In the genomic region with DNA sequence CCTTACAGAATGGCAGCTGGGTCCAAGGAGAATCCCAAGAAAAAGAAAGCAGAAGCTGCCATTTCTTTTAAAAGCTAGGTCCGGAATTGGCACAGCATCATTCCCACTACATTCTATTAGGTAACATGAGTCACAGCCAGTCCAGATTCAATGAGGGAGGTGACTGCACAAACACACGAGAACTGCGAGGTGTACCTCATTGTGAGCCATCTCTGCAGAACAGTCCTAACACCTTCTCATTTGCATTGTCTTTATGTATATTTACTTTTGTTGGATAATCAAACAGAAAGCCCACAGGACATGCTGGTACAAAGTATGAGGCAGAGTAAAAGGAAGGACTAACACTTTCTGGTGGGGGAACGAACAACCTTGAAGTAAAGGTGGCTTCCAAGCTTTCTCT, we compare ENCODE assay signal across 1 cellular context.
TF ChIP-seq lines count a peak whose summit lies in the region.

No MANE protein-coding gene starts in this region.

TF ChIP-seq in HepG2, 621 proteins besides CTCF, POLR2A, EP300 and RAD21 (continues in another document):
- TF ChIP-seq, protein P1, sequence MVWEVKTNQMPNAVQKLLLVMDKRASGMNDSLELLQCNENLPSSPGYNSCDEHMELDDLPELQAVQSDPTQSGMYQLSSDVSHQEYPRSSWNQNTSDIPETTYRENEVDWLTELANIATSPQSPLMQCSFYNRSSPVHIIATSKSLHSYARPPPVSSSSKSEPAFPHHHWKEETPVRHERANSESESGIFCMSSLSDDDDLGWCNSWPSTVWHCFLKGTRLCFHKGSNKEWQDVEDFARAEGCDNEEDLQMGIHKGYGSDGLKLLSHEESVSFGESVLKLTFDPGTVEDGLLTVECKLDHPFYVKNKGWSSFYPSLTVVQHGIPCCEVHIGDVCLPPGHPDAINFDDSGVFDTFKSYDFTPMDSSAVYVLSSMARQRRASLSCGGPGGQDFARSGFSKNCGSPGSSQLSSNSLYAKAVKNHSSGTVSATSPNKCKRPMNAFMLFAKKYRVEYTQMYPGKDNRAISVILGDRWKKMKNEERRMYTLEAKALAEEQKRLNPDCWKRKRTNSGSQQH (CRISPR knock-in tag; IDR thresholded peaks at IDR 0.05; ENCODE audit: low read depth): no peak
- TF ChIP-seq NFE2L1 (CRISPR knock-in tag; IDR thresholded peaks at IDR 0.05; ENCODE audit: borderline replicate concordance) (no peak), MXD3 (CRISPR knock-in tag; IDR thresholded peaks at IDR 0.05) (no peak), SRSF1 (optimal IDR thresholded peaks at IDR 0.05; ENCODE audit: low read depth, low read length) (no peak), GATAD2A (CRISPR knock-in tag; IDR thresholded peaks at IDR 0.05) (peak; percentile 70), HDAC2 (CRISPR knock-in tag; IDR thresholded peaks at IDR 0.05) (0 out of 2 replicates have a peak, but pooled peaks have one; percentile 17), SOX13 (IDR thresholded peaks at IDR 0.05) (no peak), SOX13 (CRISPR knock-in tag; conservative IDR thresholded peaks at IDR 0.05 in 1 of 2, IDR thresholded peaks at IDR 0.05 in 1 of 2) (peak in 1 of 2 experiments; percentile 78; a peak in 2 of 4 replicates), IRF2 (CRISPR knock-in tag; IDR thresholded peaks at IDR 0.05) (0 out of 2 replicates have a peak, but pooled peaks have one; percentile 8), NR2F2 (IDR thresholded peaks at IDR 0.05; ENCODE audit: borderline replicate concordance, low read depth) (no peak), PCBP1 (IDR thresholded peaks at IDR 0.05; ENCODE audit: borderline replicate concordance, low read depth, low read length) (no peak), MTA3 (CRISPR knock-in tag; IDR thresholded peaks at IDR 0.05) (no peak), ZNF547 (CRISPR knock-in tag; IDR thresholded peaks at IDR 0.05) (no peak), PRPF4 (IDR thresholded peaks at IDR 0.05; ENCODE audit: low read depth, low read length, poor library complexity, severe bottlenecking) (no peak), ZNF263 (CRISPR knock-in tag; IDR thresholded peaks at IDR 0.05) (no peak), ZNF883 (CRISPR knock-in tag; IDR thresholded peaks at IDR 0.05; ENCODE audit: not compliant biosample characterization) (no peak), MTF2 (CRISPR knock-in tag; IDR thresholded peaks at IDR 0.05; ENCODE audit: borderline replicate concordance) (no peak), ZHX2 (IDR thresholded peaks at IDR 0.05; ENCODE audit: low read depth) (no peak), ZHX2 (CRISPR knock-in tag; IDR thresholded peaks at IDR 0.05; ENCODE audit: borderline replicate concordance) (no peak), RNF219 (CRISPR knock-in tag; IDR thresholded peaks at IDR 0.05) (no peak), ZEB1 (IDR thresholded peaks at IDR 0.05; ENCODE audit: insufficient replicate concordance, low read depth) (no peak), FOSL2 (CRISPR knock-in tag; IDR thresholded peaks at IDR 0.05) (peak; percentile 76), IKZF1 (IDR thresholded peaks at IDR 0.05) (no peak), ZNF569 (CRISPR knock-in tag; IDR thresholded peaks at IDR 0.05; ENCODE audit: borderline replicate concordance) (no peak), ZFP62 (CRISPR knock-in tag; IDR thresholded peaks at IDR 0.05) (no peak), CHCHD3 (CRISPR knock-in tag; IDR thresholded peaks at IDR 0.05) (no peak), FOXC1 (CRISPR knock-in tag; IDR thresholded peaks at IDR 0.05; ENCODE audit: borderline replicate concordance) (no peak), TBX3 (IDR thresholded peaks at IDR 0.05; ENCODE audit: borderline replicate concordance) (peak; percentile 94), SSRP1 (CRISPR knock-in tag; IDR thresholded peaks at IDR 0.05) (no peak), ZNF441 (CRISPR knock-in tag; IDR thresholded peaks at IDR 0.05; ENCODE audit: borderline replicate concordance) (no peak), SNAPC5 (CRISPR knock-in tag; IDR thresholded peaks at IDR 0.05; ENCODE audit: borderline replicate concordance) (no peak), STAT6 (CRISPR knock-in tag; IDR thresholded peaks at IDR 0.05; ENCODE audit: borderline replicate concordance) (no peak), ZNF136 (CRISPR knock-in tag; IDR thresholded peaks at IDR 0.05; ENCODE audit: low read depth) (peak; percentile 78; the same call in 1 of the 2 replicates), IKZF5 (CRISPR knock-in tag; IDR thresholded peaks at IDR 0.05) (no peak; the same call in 1 of the 2 replicates), KLF11 (CRISPR knock-in tag; IDR thresholded peaks at IDR 0.05) (no peak), SP5 (CRISPR knock-in tag; IDR thresholded peaks at IDR 0.05; ENCODE audit: borderline replicate concordance, low read depth) (peak; percentile 22; the same call in 1 of the 2 replicates), NFE2L2 (IDR thresholded peaks at IDR 0.05; ENCODE audit: low read length) (no peak), RNF2 (conservative IDR thresholded peaks at IDR 0.05; ENCODE audit: low read depth) (no peak)
- TF ChIP-seq, protein P2, sequence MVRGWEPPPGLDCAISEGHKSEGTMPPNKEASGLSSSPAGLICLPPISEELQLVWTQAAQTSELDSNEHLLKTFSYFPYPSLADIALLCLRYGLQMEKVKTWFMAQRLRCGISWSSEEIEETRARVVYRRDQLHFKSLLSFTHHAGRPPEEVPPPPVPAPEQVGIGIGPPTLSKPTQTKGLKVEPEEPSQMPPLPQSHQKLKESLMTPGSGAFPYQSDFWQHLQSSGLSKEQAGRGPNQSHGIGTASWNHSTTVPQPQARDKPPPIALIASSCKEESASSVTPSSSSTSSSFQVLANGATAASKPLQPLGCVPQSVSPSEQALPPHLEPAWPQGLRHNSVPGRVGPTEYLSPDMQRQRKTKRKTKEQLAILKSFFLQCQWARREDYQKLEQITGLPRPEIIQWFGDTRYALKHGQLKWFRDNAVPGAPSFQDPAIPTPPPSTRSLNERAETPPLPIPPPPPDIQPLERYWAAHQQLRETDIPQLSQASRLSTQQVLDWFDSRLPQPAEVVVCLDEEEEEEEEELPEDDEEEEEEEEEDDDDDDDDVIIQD (CRISPR knock-in tag; IDR thresholded peaks at IDR 0.05; ENCODE audit: low read depth): peak; percentile 28; the same call in 1 of the 2 replicates
- TF ChIP-seq, protein P3, sequence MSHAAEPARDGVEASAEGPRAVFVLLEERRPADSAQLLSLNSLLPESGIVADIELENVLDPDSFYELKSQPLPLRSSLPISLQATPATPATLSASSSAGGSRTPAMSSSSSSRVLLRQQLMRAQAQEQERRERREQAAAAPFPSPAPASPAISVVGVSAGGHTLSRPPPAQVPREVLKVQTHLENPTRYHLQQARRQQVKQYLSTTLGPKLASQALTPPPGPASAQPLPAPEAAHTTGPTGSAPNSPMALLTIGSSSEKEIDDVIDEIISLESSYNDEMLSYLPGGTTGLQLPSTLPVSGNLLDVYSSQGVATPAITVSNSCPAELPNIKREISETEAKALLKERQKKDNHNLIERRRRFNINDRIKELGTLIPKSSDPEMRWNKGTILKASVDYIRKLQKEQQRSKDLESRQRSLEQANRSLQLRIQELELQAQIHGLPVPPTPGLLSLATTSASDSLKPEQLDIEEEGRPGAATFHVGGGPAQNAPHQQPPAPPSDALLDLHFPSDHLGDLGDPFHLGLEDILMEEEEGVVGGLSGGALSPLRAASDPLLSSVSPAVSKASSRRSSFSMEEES (CRISPR knock-in tag; IDR thresholded peaks at IDR 0.05): no peak
- TF ChIP-seq, protein P4, sequence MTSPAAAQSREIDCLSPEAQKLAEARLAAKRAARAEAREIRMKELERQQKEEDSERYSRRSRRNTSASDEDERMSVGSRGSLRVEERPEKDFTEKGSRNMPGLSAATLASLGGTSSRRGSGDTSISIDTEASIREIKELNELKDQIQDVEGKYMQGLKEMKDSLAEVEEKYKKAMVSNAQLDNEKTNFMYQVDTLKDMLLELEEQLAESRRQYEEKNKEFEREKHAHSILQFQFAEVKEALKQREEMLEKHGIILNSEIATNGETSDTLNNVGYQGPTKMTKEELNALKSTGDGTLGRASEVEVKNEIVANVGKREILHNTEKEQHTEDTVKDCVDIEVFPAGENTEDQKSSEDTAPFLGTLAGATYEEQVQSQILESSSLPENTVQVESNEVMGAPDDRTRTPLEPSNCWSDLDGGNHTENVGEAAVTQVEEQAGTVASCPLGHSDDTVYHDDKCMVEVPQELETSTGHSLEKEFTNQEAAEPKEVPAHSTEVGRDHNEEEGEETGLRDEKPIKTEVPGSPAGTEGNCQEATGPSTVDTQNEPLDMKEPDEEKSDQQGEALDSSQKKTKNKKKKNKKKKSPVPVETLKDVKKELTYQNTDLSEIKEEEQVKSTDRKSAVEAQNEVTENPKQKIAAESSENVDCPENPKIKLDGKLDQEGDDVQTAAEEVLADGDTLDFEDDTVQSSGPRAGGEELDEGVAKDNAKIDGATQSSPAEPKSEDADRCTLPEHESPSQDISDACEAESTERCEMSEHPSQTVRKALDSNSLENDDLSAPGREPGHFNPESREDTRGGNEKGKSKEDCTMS (CRISPR knock-in tag; conservative IDR thresholded peaks at IDR 0.05): no peak
